In genomic region chr4:117157360-117157759, GRCh38 we compare ENCODE assay signal across 24 cellular contexts.
A peak's percentile ranks its signal among the peaks of the same experiment; 100 is the strongest.
DNase-seq lines count a peak whose midpoint lies in the region; ATAC-seq, FAIRE-seq and TF ChIP-seq lines count a peak whose summit lies in the region.
"Had no signal": no experiment of that assay in that cellular context is flagged by ENCODE, and none has a peak within 500 bp of the region (broad histone marks: within the 10 kb centered on the region; RNA-seq: fewer than 3 reads in every experiment).

No MANE protein-coding gene starts in this region.

- no peaks in the 10 kb centered on the region for H3K36me3 Mint-ChIP-seq in activated naive CD4-positive, alpha-beta T cell treated with anti-CD3 and anti-CD28 coated beads, Interleukin-2, amount 50 U/mL, for 72 hours
- H3K36me3 Mint-ChIP-seq: CD8-positive, alpha-beta T cell had no signal

- TF ChIP-seq EP300 in A549 (IDR thresholded peaks at IDR 0.05): no peak

- H3K27ac ChIP-seq in A549 (no peak overlapping the region), A673 (ENCODE audit: low read depth, low read length, poor library complexity, severe bottlenecking) (peak overlapping the region; percentile 85), MM.1S (ENCODE audit: low read length) (peak overlapping the region; percentile 28; the same call in 1 of the 2 replicates), right atrium auricular region (no peak overlapping the region)
- H3K27ac ChIP-seq: BLaER1 treated with 17β-estradiol and CSF1 and Interleukin-3, amounts not matched to agents 10 nM and 100 nM; C4-2B had no signal

- no peaks in the 10 kb centered on the region for H3K79me2 ChIP-seq in MM.1S (ENCODE audit: low read length)

- H3K9me3 ChIP-seq in A549 (no peaks in the 10 kb centered on the region), A673 (ENCODE audit: low read depth, low read length, poor library complexity, severe bottlenecking) (no peaks in the 10 kb centered on the region), MM.1S (replicated peaks; ENCODE audit: insufficient read depth, low read length) (no peaks in the 10 kb centered on the region), right atrium auricular region (no peaks in the 10 kb centered on the region)
- H3K9me3 ChIP-seq: BLaER1 treated with 17β-estradiol and CSF1 and Interleukin-3, amounts not matched to agents 10 nM and 100 nM; Caco-2 had no signal

- no peaks in the 10 kb centered on the region for H3K9me3 Mint-ChIP-seq in activated naive CD4-positive, alpha-beta T cell treated with anti-CD3 and anti-CD28 coated beads, Interleukin-2, amount 50 U/mL, for 72 hours
- H3K9me3 Mint-ChIP-seq: CD4-positive, alpha-beta T cell; CD8-positive, alpha-beta T cell had no signal

- no peak for TF ChIP-seq RAD21 in A549 (conservative IDR thresholded peaks at IDR 0.05 in 1 of 2, IDR thresholded peaks at IDR 0.05 in 1 of 2)

- no peaks in the 10 kb centered on the region for H4K20me1 ChIP-seq in MM.1S (ENCODE audit: insufficient read depth, low read length)
- H4K20me1 ChIP-seq: BLaER1 treated with 17β-estradiol and CSF1 and Interleukin-3, amounts not matched to agents 10 nM and 100 nM had no signal

- POLR2A ChIA-PET in A549 (lab: Yijun Ruan, JAX) (no interaction called here), A673 (lab: Charles Lee; ENCODE audit: low non-redundant PET) (no interaction called here)

- peaks cover 8% of the 10 kb centered on the region for H3F3A ChIP-seq in MM.1S (ENCODE audit: insufficient read depth, low read length)

- H2AFZ ChIP-seq in MM.1S (ENCODE audit: low read length): no peak overlapping the region

- H3K4me3 ChIP-seq in A549 (no peak overlapping the region), A673 (ENCODE audit: low read depth, low read length, poor library complexity, severe bottlenecking) (peak overlapping the region; percentile 22), MM.1S (ENCODE audit: low read length) (no peak overlapping the region), right atrium auricular region (no peak overlapping the region)
- H3K4me3 ChIP-seq: BLaER1 treated with 17β-estradiol and CSF1 and Interleukin-3, amounts not matched to agents 10 nM and 100 nM; GM12878 had no signal

- DNase-seq in A549 (ENCODE audit: low read depth in 1 of 2, low spot score in 1 of 2): no peak
- no peak for DNase-seq in A673 (ENCODE audit: low spot score)
- peak; percentile 25 for DNase-seq in MM.1S
- DNase-seq in frontal cortex (ENCODE audit: low spot score in 2 of 2): no peak
- no peak for DNase-seq in right atrium auricular region (ENCODE audit: low spot score)
- no peak for DNase-seq in AG08396 (ENCODE audit: low spot score)
- no peak for DNase-seq in G401 (ENCODE audit: low spot score)
- DNase-seq in activated naive CD4-positive, alpha-beta T cell treated with anti-CD3 and anti-CD28 coated beads, Interleukin-2, amount 50 U/mL, for 72 hours (ENCODE audit: low spot score in 2 of 2): no peak
- DNase-seq: 8988T; ACHN; AML-193; Caco-2; Calu3; CD4-positive, alpha-beta T cell; CD8-positive, alpha-beta T cell; DMS79 treated with DMSO at 0.1 percent for 48 hours; GDM1 had no signal

- intact Hi-C loops in A673 (cut with micrococcal nuclease; ENCODE audit: unreplicated experiment): no loop called here

- ATAC-seq in A549: no peak
- no peak for ATAC-seq in activated naive CD4-positive, alpha-beta T cell treated with anti-CD3 and anti-CD28 coated beads, Interleukin-2, amount 50 U/mL, for 72 hours
- ATAC-seq: CD8-positive, alpha-beta T cell; GM12878 had no signal

- in situ Hi-C loops in G401 (cut with HindIII; ENCODE audit: low sequenced_read_pairs): no loop called here

- FAIRE-seq in A549 (lab: Jason Lieb, UNC): no peak
- FAIRE-seq in frontal cortex (lab: Jason Lieb, UNC): peak; percentile 34
- FAIRE-seq: A204.1, GM12878, GM12892, GM18507 had no signal

- H3K36me3 ChIP-seq in A673 (ENCODE audit: insufficient read depth, low read length, poor library complexity, severe bottlenecking): no peaks in the 10 kb centered on the region
- H3K36me3 ChIP-seq in MM.1S (replicated peaks; ENCODE audit: insufficient read depth, low read length): no peaks in the 10 kb centered on the region
- H3K36me3 ChIP-seq in right atrium auricular region: no peaks in the 10 kb centered on the region
- H3K36me3 ChIP-seq: BLaER1 treated with 17β-estradiol and CSF1 and Interleukin-3, amounts not matched to agents 10 nM and 100 nM had no signal

- no TSS peak for BruUV-seq in A673 (replicated peaks; lab: Mats Ljungman, UMichigan)

- CTCF ChIA-PET in A549 (lab: Yijun Ruan, JAX) (no interaction called here), A673 (lab: Charles Lee) (no interaction called here)

- H3K4me2 ChIP-seq in A549 (no peak overlapping the region), MM.1S (ENCODE audit: low read depth, low read length) (peak overlapping the region; percentile 44; the same call in 1 of the 2 replicates)
- H3K4me2 ChIP-seq: BLaER1 treated with 17β-estradiol and CSF1 and Interleukin-3, amounts not matched to agents 10 nM and 100 nM had no signal

- H3K27me3 ChIP-seq in A673 (replicated peaks; ENCODE audit: insufficient read depth, low read depth, low read length, poor library complexity) (no peaks in the 10 kb centered on the region), MM.1S (replicated peaks; ENCODE audit: insufficient read depth, low read length) (no peaks in the 10 kb centered on the region), right atrium auricular region (no peaks in the 10 kb centered on the region)
- H3K27me3 ChIP-seq: BLaER1 treated with 17β-estradiol and CSF1 and Interleukin-3, amounts not matched to agents 10 nM and 100 nM had no signal

- no peak overlapping the region for H3K9ac ChIP-seq in MM.1S (ENCODE audit: low read length)
- H3K9ac ChIP-seq: BLaER1 treated with 17β-estradiol and CSF1 and Interleukin-3, amounts not matched to agents 10 nM and 100 nM had no signal

- H3K4me1 ChIP-seq in A549: no peaks in the 10 kb centered on the region
- peaks cover 14% of the 10 kb centered on the region for H3K4me1 ChIP-seq in A673 (ENCODE audit: insufficient read depth, low read length, poor library complexity, severe bottlenecking)
- H3K4me1 ChIP-seq in MM.1S (ENCODE audit: low read length): peaks cover 18% of the 10 kb centered on the region
- H3K4me1 ChIP-seq in right atrium auricular region: no peaks in the 10 kb centered on the region
- H3K4me1 ChIP-seq: BLaER1 treated with 17β-estradiol and CSF1 and Interleukin-3, amounts not matched to agents 10 nM and 100 nM; Caco-2 had no signal

- TF ChIP-seq CTCF in A549 (IDR thresholded peaks at IDR 0.05): no peak
- no peak for TF ChIP-seq CTCF in A673 (conservative IDR thresholded peaks at IDR 0.05; ENCODE audit: low read depth, low read length)
- no peak for TF ChIP-seq CTCF in MM.1S (IDR thresholded peaks at IDR 0.05; ENCODE audit: low read length)
- no peak for TF ChIP-seq CTCF in right atrium auricular region (IDR thresholded peaks at IDR 0.05)

- H3K9me2 ChIP-seq in MM.1S (replicated peaks; ENCODE audit: insufficient read depth, low read length): no peaks in the 10 kb centered on the region

- H3K27ac Mint-ChIP-seq in activated naive CD4-positive, alpha-beta T cell treated with anti-CD3 and anti-CD28 coated beads, Interleukin-2, amount 50 U/mL, for 72 hours: no peak overlapping the region
- H3K27ac Mint-ChIP-seq: B cell; CD4-positive, alpha-beta T cell; CD8-positive, alpha-beta T cell had no signal

- no peak for TF ChIP-seq POLR2A in A549 (IDR thresholded peaks at IDR 0.05; ENCODE audit: low read length)

TF ChIP-seq in A549, 52 proteins besides CTCF, POLR2A, EP300 and RAD21:
- TF ChIP-seq NFE2L2 (conservative IDR thresholded peaks at IDR 0.05; ENCODE audit: low read length) (no peak), EHMT2 (IDR thresholded peaks at IDR 0.05; ENCODE audit: low read depth) (no peak), RFX5 (IDR thresholded peaks at IDR 0.05) (no peak), MAFK (IDR thresholded peaks at IDR 0.05; ENCODE audit: partially characterized antibody) (peak; percentile 12)

Comparison
In these comparisons a context has a peak if more than half of its experiments do, and no peak if none do; other contexts are left out.
1. H3K27ac ChIP-seq: peak in A673 (single experiment) and MM.1S (single experiment); none in A549 (0 of 2) and right atrium auricular region (0 of 2).